Comparison of ENCODE assay signal across 9 cellular contexts in genomic region chr6:145736854-145737181, GRCh38. TPM values are rescaled to one million over a fixed set of nuclear protein-coding genes. Genes with fewer than 3 reads are reported as not detected.
A peak's percentile ranks its signal among the peaks of the same experiment; 100 is the strongest.
DNase-seq lines count a peak whose midpoint lies in the region; ATAC-seq and TF ChIP-seq lines count a peak whose summit lies in the region.
"Had no signal": no experiment of that assay in that cellular context is flagged by ENCODE, and none has a peak within 500 bp of the region (broad histone marks: within the 10 kb centered on the region; RNA-seq: fewer than 3 reads in every experiment).

No MANE protein-coding gene starts in this region.

- DNase-seq in CD4-positive, CD25-positive, alpha-beta regulatory T cell: no peak
- no peak for DNase-seq in Panc1 (ENCODE audit: low read depth, low spot score)
- DNase-seq in esophagus muscularis mucosa (ENCODE audit: extremely low spot score): no peak
- no peak for DNase-seq in progenitor cell of endocrine pancreas (ENCODE audit: low spot score, unreplicated experiment)
- DNase-seq in cortex of kidney (lab: John Stamatoyannopoulos, UW): no peak
- DNase-seq in NAMALWA (ENCODE audit: low spot score): no peak
- DNase-seq: MG63 had no signal

- H3K4me3 Mint-ChIP-seq in CD4-positive, CD25-positive, alpha-beta regulatory T cell: peak overlapping the region in 3 of 4 donors; percentile 96 to 99 (median 97)
- peak overlapping the region; percentile 93 for H3K4me3 Mint-ChIP-seq in progenitor cell of endocrine pancreas (ENCODE audit: low read depth)

- peak overlapping the region; percentile 46 to 99 (median 98) for H3K27ac Mint-ChIP-seq in CD4-positive, CD25-positive, alpha-beta regulatory T cell
- no peak overlapping the region for H3K27ac Mint-ChIP-seq in progenitor cell of endocrine pancreas

- peaks cover 0 to 3% (median 0%) of the 10 kb centered on the region in 7 donors for H3K9me3 Mint-ChIP-seq in CD4-positive, CD25-positive, alpha-beta regulatory T cell
- peaks cover 16% of the 10 kb centered on the region for H3K9me3 Mint-ChIP-seq in progenitor cell of endocrine pancreas (ENCODE audit: low read depth)

- ATAC-seq in CD4-positive, CD25-positive, alpha-beta regulatory T cell (ENCODE audit: low read depth in 2 of 2): no peak
- ATAC-seq in Panc1: no peak
- ATAC-seq in HG03378 (IDR thresholded peaks at IDR 0.05; ENCODE audit: unreplicated experiment): no peak
- no peak for ATAC-seq in GM18517 (IDR thresholded peaks at IDR 0.05; ENCODE audit: unreplicated experiment)

- peak overlapping the region; percentile 78 for H3K27ac ChIP-seq in CD4-positive, CD25-positive, alpha-beta regulatory T cell (ENCODE audit: insufficient read depth, low read length, poor library complexity, severe bottlenecking)
- H3K27ac ChIP-seq in Panc1 (ENCODE audit: low read length) (0 out of 2 replicates have a peak overlapping the region, but pooled peaks have one; percentile 99), esophagus muscularis mucosa (replicated peaks in 1 of 4) (peak overlapping the region; percentile 96 to 99 (median 98))

- no peaks in the 10 kb centered on the region for H3K36me3 Mint-ChIP-seq in CD4-positive, CD25-positive, alpha-beta regulatory T cell
- peaks cover 3% of the 10 kb centered on the region for H3K36me3 Mint-ChIP-seq in progenitor cell of endocrine pancreas (ENCODE audit: insufficient read depth)

- intact Hi-C loops in Panc1 (cut with micrococcal nuclease; ENCODE audit: unreplicated experiment) (loop anchor here (10.0 kb wide), 1 partner anchor 148 kb away; no protein-coding TSS in a partner anchor), esophagus muscularis mucosa (cut with DNase I) (loop anchor here (5.0 to 10.0 kb wide), 2 partner anchors 75 to 228 kb away; partner anchors contain the start of genes FBXO30 and SHPRH)

- no peak overlapping the region for H3K4me3 ChIP-seq in CD4-positive, CD25-positive, alpha-beta regulatory T cell (ENCODE audit: low read depth, low read length)
- H3K4me3 ChIP-seq in Panc1 (ENCODE audit: low read depth in 2 of 2, low read length in 2 of 2) (no peak overlapping the region), esophagus muscularis mucosa (peak overlapping the region; percentile 8 to 88 (median 67))

- peaks cover 0 to 15% (median 10%) of the 10 kb centered on the region in 4 donors for H3K4me1 Mint-ChIP-seq in CD4-positive, CD25-positive, alpha-beta regulatory T cell
- H3K4me1 Mint-ChIP-seq in progenitor cell of endocrine pancreas (ENCODE audit: low read depth): peaks cover 20% of the 10 kb centered on the region

- in situ Hi-C loops in Panc1 (cut with HindIII; ENCODE audit: low pct_unique_long_range_greater_than_20kb, low sequenced_read_pairs): no loop called here

- H3K36me3 ChIP-seq in CD4-positive, CD25-positive, alpha-beta regulatory T cell (ENCODE audit: control insufficient read depth, insufficient read depth, low read length): no peaks in the 10 kb centered on the region
- H3K36me3 ChIP-seq in Panc1 (ENCODE audit: control insufficient read depth, insufficient read depth, low read length) (no peaks in the 10 kb centered on the region; the same call in 1 of the 2 replicates), esophagus muscularis mucosa (no peaks in the 10 kb centered on the region)
- H3K36me3 ChIP-seq: MG63 had no signal

- no peaks in the 10 kb centered on the region for H3K9me3 ChIP-seq in CD4-positive, CD25-positive, alpha-beta regulatory T cell (ENCODE audit: control insufficient read depth in 2 of 2, low read length in 2 of 2)
- no peaks in the 10 kb centered on the region for H3K9me3 ChIP-seq in Panc1 (ENCODE audit: control insufficient read depth, insufficient read depth, low read depth, low read length)
- H3K9me3 ChIP-seq in esophagus muscularis mucosa: no peaks in the 10 kb centered on the region

- CTCF ChIA-PET in Panc1 (lab: Charles Lee): no interaction called here

- POLR2A ChIA-PET in Panc1 (lab: Charles Lee): no interaction called here

- H3K4me1 ChIP-seq in CD4-positive, CD25-positive, alpha-beta regulatory T cell (ENCODE audit: control insufficient read depth, insufficient read depth, low read length, poor library complexity, severe bottlenecking): peaks cover 15% of the 10 kb centered on the region
- H3K4me1 ChIP-seq in Panc1 (ENCODE audit: control insufficient read depth, insufficient read depth, low read length) (peaks cover 17% of the 10 kb centered on the region), esophagus muscularis mucosa (peaks cover 11 to 40% (median 37%) of the 10 kb centered on the region in 4 donors)

- TF ChIP-seq EP300 in esophagus muscularis mucosa (IDR thresholded peaks at IDR 0.05): no peak

- peaks cover 5% of the 10 kb centered on the region for H3K27me3 Mint-ChIP-seq in CD4-positive, CD25-positive, alpha-beta regulatory T cell
- H3K27me3 Mint-ChIP-seq in progenitor cell of endocrine pancreas: no peaks in the 10 kb centered on the region

- 33% methylated on average over 5 of the region's 5 CpGs for WGBS in esophagus muscularis mucosa

- no peak for TF ChIP-seq CTCF in Panc1 (IDR thresholded peaks at IDR 0.05)
- TF ChIP-seq CTCF in esophagus muscularis mucosa (IDR thresholded peaks at IDR 0.05): no peak
- TF ChIP-seq CTCF in progenitor cell of endocrine pancreas (IDR thresholded peaks at IDR 0.05; ENCODE audit: unreplicated experiment): no peak

- no TSS peak for BruUV-seq in Panc1 (replicated peaks; lab: Mats Ljungman, UMichigan)

- H3K27me3 ChIP-seq in CD4-positive, CD25-positive, alpha-beta regulatory T cell (ENCODE audit: control insufficient read depth, insufficient read depth, low read length): no peaks in the 10 kb centered on the region
- H3K27me3 ChIP-seq in Panc1 (ENCODE audit: control insufficient read depth, insufficient read depth, low read length) (no peaks in the 10 kb centered on the region), esophagus muscularis mucosa (no peaks in the 10 kb centered on the region)
- H3K27me3 ChIP-seq: MG63 had no signal

- no peak for TF ChIP-seq POLR2A in esophagus muscularis mucosa (IDR thresholded peaks at IDR 0.05; ENCODE audit: low read depth)

RNA-seq across cellular contexts. Expression of gene EPM2A, which starts 1.5 kb away (rescaled TPM):
- 6.8 TPM for total RNA-seq in CD4-positive, CD25-positive, alpha-beta regulatory T cell
- polyA plus RNA-seq in CD4-positive, CD25-positive, alpha-beta regulatory T cell: 1 to 10 TPM; 5.1 to 6.1 (median 5.5) TPM
- total RNA-seq in Panc1 (2021; ENCODE audit: unreplicated experiment) (5.7 TPM), esophagus muscularis mucosa (100 to 1,000 TPM in 1 of 4 donors, 10 to 100 TPM in 3; 59.8 to 129 (median 75.0) TPM), progenitor cell of endocrine pancreas (14.7 and 15.6 TPM in 2 replicates)
- polyA plus RNA-seq in Panc1 (2012; ENCODE audit: insufficient read length): 3.5 TPM

Comparison
In these comparisons a context has a peak if more than half of its experiments do, and no peak if none do; other contexts are left out.
1. H3K4me3 ChIP-seq: peak in esophagus muscularis mucosa (4 of 4); none in CD4-positive, CD25-positive, alpha-beta regulatory T cell (single experiment) and Panc1 (0 of 2).
2. Peak in every context shown above with its lines, with median percentiles within 50 percentile points of each other: H3K27ac ChIP-seq.